16 cellular contexts compared by ENCODE assay signal in genomic region chr12:121620328-121620891, GRCh38. TPM values are rescaled to one million over a fixed set of nuclear protein-coding genes. Genes with fewer than 3 reads are reported as not detected.
A peak's percentile ranks its signal among the peaks of the same experiment; 100 is the strongest.
DNase-seq lines count a peak whose midpoint lies in the region; ATAC-seq and TF ChIP-seq lines count a peak whose summit lies in the region.
"Had no signal": no experiment of that assay in that cellular context is flagged by ENCODE, and none has a peak within 500 bp of the region (broad histone marks: within the 10 kb centered on the region; RNA-seq: fewer than 3 reads in every experiment).

No MANE protein-coding gene starts in this region.

- no peaks in the 10 kb centered on the region for H3K9me2 ChIP-seq in GM23338 (ENCODE audit: insufficient read depth)

- H3K79me1 ChIP-seq in neuronal stem cell (ENCODE audit: low read depth, low read length) = no peaks in the 10 kb centered on the region

- no peak overlapping the region for H2AK5ac ChIP-seq in neuronal stem cell (ENCODE audit: low read depth, low read length)

- H3K4me2 ChIP-seq in GM23338 = no peak overlapping the region
- H3K4me2 ChIP-seq in neuronal stem cell (ENCODE audit: insufficient read depth, low read length, poor library complexity, severe bottlenecking) = no peak overlapping the region

- no peak overlapping the region for H2BK15ac ChIP-seq in neuronal stem cell (ENCODE audit: low read length)

- no peak overlapping the region for H4K8ac ChIP-seq in neuronal stem cell (ENCODE audit: low read depth, low read length)

- peaks cover 9% of the 10 kb centered on the region for H3F3A ChIP-seq in GM23338 (replicated peaks; ENCODE audit: low read depth)

- H3K4me3 ChIP-seq in GM23338 = no peak overlapping the region
- no peak overlapping the region for H3K4me3 ChIP-seq in NT2/D1 (ENCODE audit: insufficient read length, low read depth)
- H3K4me3 ChIP-seq in neuronal stem cell (ENCODE audit: low read length in 2 of 2) = no peak overlapping the region
- H3K4me3 ChIP-seq: lower lobe of right lung, transverse colon had no signal

- H3K27me3 ChIP-seq in GM23338 (ENCODE audit: insufficient read depth) = no peaks in the 10 kb centered on the region
- H3K27me3 ChIP-seq in NT2/D1 (ENCODE audit: insufficient read depth, insufficient read length) = no peaks in the 10 kb centered on the region
- no peaks in the 10 kb centered on the region for H3K27me3 ChIP-seq in neuronal stem cell (ENCODE audit: control insufficient read depth in 3 of 3, insufficient read depth in 3 of 3, low read depth in 1 of 3, low read length in 3 of 3)
- H3K27me3 ChIP-seq: transverse colon had no signal

- H2AFZ ChIP-seq in GM23338 = no peak overlapping the region
- H2AFZ ChIP-seq in neuronal stem cell (ENCODE audit: low read length) = peak overlapping the region; percentile 83
- H2AFZ ChIP-seq: parathyroid adenoma had no signal

- no peak overlapping the region for H3K9ac ChIP-seq in NT2/D1 (ENCODE audit: insufficient read length, low read depth)
- H3K9ac ChIP-seq in neuronal stem cell (ENCODE audit: low read depth, low read length, poor library complexity) = no peak overlapping the region
- H3K9ac ChIP-seq: parathyroid adenoma had no signal

- peak overlapping the region; percentile 35 for H3K18ac ChIP-seq in neuronal stem cell (ENCODE audit: low read length)

- H3K36me3 Mint-ChIP-seq in GM23338 (ENCODE audit: low read depth) = no peaks in the 10 kb centered on the region
- H3K36me3 Mint-ChIP-seq in endothelial cell (ENCODE audit: low read depth, unreplicated experiment) = no peaks in the 10 kb centered on the region

- no CpG with 5 or more reads among the region's 8 CpGs for WGBS in neuronal stem cell (ENCODE audit: extremely low coverage in 2 of 2, insufficient read length in 2 of 2, insufficient replicate concordance in 1 of 2), 2 donors

- H3K27ac Mint-ChIP-seq in GM23338 (peak overlapping the region; percentile 56; the same call in 1 of the 2 replicates), endothelial cell (ENCODE audit: unreplicated experiment) (peak overlapping the region; percentile 62)

- H3K4me1 ChIP-seq in GM23338 (ENCODE audit: insufficient read depth) = peaks cover 18% of the 10 kb centered on the region
- H3K4me1 ChIP-seq in NT2/D1 (ENCODE audit: insufficient read depth, insufficient read length) = peaks cover 10% of the 10 kb centered on the region
- H3K4me1 ChIP-seq in neuronal stem cell (ENCODE audit: control insufficient read depth in 2 of 2, insufficient read depth in 1 of 2, low read depth in 1 of 2, low read length in 2 of 2) = peaks cover 10 to 11% of the 10 kb centered on the region in 2 donors

- H3K9me3 Mint-ChIP-seq in GM23338 (no peaks in the 10 kb centered on the region; the same call in 2 of the 3 replicates), endothelial cell (ENCODE audit: unreplicated experiment) (no peaks in the 10 kb centered on the region)

- H3K14ac ChIP-seq in neuronal stem cell (ENCODE audit: low read length) = no peak overlapping the region

- H3K36me3 ChIP-seq in GM23338 (ENCODE audit: insufficient read depth) (no peaks in the 10 kb centered on the region), NT2/D1 (ENCODE audit: insufficient read depth, insufficient read length, low read length) (no peaks in the 10 kb centered on the region), neuronal stem cell (replicated peaks in 1 of 2; ENCODE audit: control insufficient read depth in 2 of 2, insufficient read depth in 2 of 2, low read length in 2 of 2) (no peaks in the 10 kb centered on the region)
- H3K36me3 ChIP-seq: lower lobe of right lung, transverse colon had no signal

- H3K27ac ChIP-seq in GM23338 (ENCODE audit: low read depth) (0 out of 2 replicates have a peak overlapping the region, but pooled peaks have one; percentile 18), neuronal stem cell (replicated peaks; ENCODE audit: low read length) (peak overlapping the region; percentile 79)
- H3K27ac ChIP-seq: lower lobe of right lung, parathyroid adenoma, transverse colon had no signal

- H4K20me1 ChIP-seq in GM23338 (replicated peaks; ENCODE audit: insufficient read depth) = no peaks in the 10 kb centered on the region

- DNase-seq in GM23338 (ENCODE audit: low spot score) (peak; percentile 67), NT2/D1 (ENCODE audit: low read depth, low spot score) (peak; percentile 81), endothelial cell (ENCODE audit: low spot score) (no peak), neuronal stem cell (ENCODE audit: low spot score) (no peak), dermis blood vessel endothelial cell (no peak)
- DNase-seq: DMS79 treated with DMSO at 0.1 percent for 48 hours; lower lobe of right lung; NCI-H1694; stimulated activated CD4-positive, alpha-beta T cell treated with anti-CD3 and anti-CD28 coated beads, Interleukin-1b, Interleukin-23, amount 100 ng/mL, for 48 hours; stimulated activated naive CD4-positive, alpha-beta T cell treated with Interleukin-2 at 50 U/mL for 16 hours; T-helper 9 cell; transverse colon had no signal

- H3K4me1 Mint-ChIP-seq in GM23338 (peaks cover 25% of the 10 kb centered on the region), endothelial cell (ENCODE audit: unreplicated experiment) (peaks cover 15% of the 10 kb centered on the region)

- ATAC-seq in GM23338 (peak; percentile 45), HG02973 (IDR thresholded peaks at IDR 0.05; ENCODE audit: unreplicated experiment) (no peak), GM18861 (IDR thresholded peaks at IDR 0.05; ENCODE audit: unreplicated experiment) (no peak), HG03108 (IDR thresholded peaks at IDR 0.05; ENCODE audit: unreplicated experiment) (no peak)

- TF ChIP-seq CTCF in GM23338 (conservative IDR thresholded peaks at IDR 0.05; ENCODE audit: low read depth in 2 of 2) (no peak), endothelial cell (IDR thresholded peaks at IDR 0.05; ENCODE audit: unreplicated experiment) (no peak)

- H2BK12ac ChIP-seq in neuronal stem cell (ENCODE audit: low read length) = no peak overlapping the region

- no peak overlapping the region for H3K23ac ChIP-seq in neuronal stem cell (ENCODE audit: low read depth, low read length, poor library complexity)

- H4K91ac ChIP-seq in neuronal stem cell (ENCODE audit: low read depth, low read length, poor library complexity) = no peak overlapping the region

- H3K27me3 Mint-ChIP-seq in GM23338 (ENCODE audit: insufficient read depth, low read depth, poor library complexity) = peaks cover 13% of the 10 kb centered on the region
- peaks cover 6% of the 10 kb centered on the region for H3K27me3 Mint-ChIP-seq in endothelial cell (ENCODE audit: unreplicated experiment)

- H3K79me2 ChIP-seq in GM23338 (replicated peaks; ENCODE audit: insufficient read depth) = no peaks in the 10 kb centered on the region
- H3K79me2 ChIP-seq: parathyroid adenoma had no signal

- H2BK120ac ChIP-seq in neuronal stem cell (ENCODE audit: low read depth, low read length) = no peak overlapping the region

- no peak overlapping the region for H2BK5ac ChIP-seq in neuronal stem cell (ENCODE audit: low read length)

- H3K9me3 ChIP-seq in NT2/D1 (ENCODE audit: insufficient read depth, low read length) = no peaks in the 10 kb centered on the region
- H3K9me3 ChIP-seq in neuronal stem cell (replicated peaks in 1 of 2; ENCODE audit: control insufficient read depth in 2 of 2, insufficient read depth in 1 of 2, low read depth in 1 of 2, low read length in 2 of 2) = no peaks in the 10 kb centered on the region
- H3K9me3 ChIP-seq: lower lobe of right lung, transverse colon had no signal

- H3K4me3 Mint-ChIP-seq in GM23338 (no peak overlapping the region), endothelial cell (ENCODE audit: unreplicated experiment) (no peak overlapping the region)

- H3K4ac ChIP-seq in neuronal stem cell (ENCODE audit: low read length) = no peak overlapping the region

TF ChIP-seq in GM23338, 12 proteins besides CTCF, POLR2A, EP300 and RAD21 (continues in another document):
- TF ChIP-seq POLR2AphosphoS5 (IDR thresholded peaks at IDR 0.05; ENCODE audit: low read depth) = no peak

RNA-seq across cellular contexts. Expression of gene ORAI1, which starts 5.9 kb away (rescaled TPM):
- total RNA-seq in GM23338 (2014; rRNA removed; shearing (Covaris generic)) = 31.0 and 32.0 TPM in 2 replicates
- polyA plus RNA-seq in GM23338 (2016; fragmentation: Nextera tagmentation; extraction: Ambion mirVana) = 22.2 and 23.7 TPM in 2 replicates
- total RNA-seq in endothelial cell (ENCODE audit: unreplicated experiment) (35.3 TPM), dermis blood vessel endothelial cell (20.3 and 35.2 TPM in 2 replicates)
- polyA plus RNA-seq in neuronal stem cell (2013, experiment 1 of 2) = 15.7 TPM
- 15.4 TPM for polyA plus RNA-seq in neuronal stem cell (2013, experiment 2 of 2)

RNA-seq across cellular contexts. Expression of gene KDM2B, which starts 39.6 kb away (rescaled TPM):
- total RNA-seq in GM23338 (2014; rRNA removed; shearing (Covaris generic)) = 137 and 161 TPM in 2 replicates
- polyA plus RNA-seq in GM23338 (2016; fragmentation: Nextera tagmentation; extraction: Ambion mirVana) = 59.4 and 64.4 TPM in 2 replicates
- total RNA-seq in endothelial cell (ENCODE audit: unreplicated experiment) (36.7 TPM), dermis blood vessel endothelial cell (29.4 and 32.0 TPM in 2 replicates)
- polyA plus RNA-seq in neuronal stem cell (2013, experiment 1 of 2) = 63.7 TPM
- 67.7 TPM for polyA plus RNA-seq in neuronal stem cell (2013, experiment 2 of 2)

RNA-seq across cellular contexts. Expression of gene MORN3, which starts 49.0 kb away (rescaled TPM):
- total RNA-seq in GM23338 (2014; rRNA removed; shearing (Covaris generic)) = 0.14 and 0.47 TPM in 2 replicates
- polyA plus RNA-seq in GM23338 (2016; fragmentation: Nextera tagmentation; extraction: Ambion mirVana) = 0.36 and 1.5 TPM in 2 replicates
- total RNA-seq in endothelial cell (ENCODE audit: unreplicated experiment) (1.2 TPM), dermis blood vessel endothelial cell (0.28 TPM in 1 of 2 replicates, not detected in the other)
- 1.1 TPM for polyA plus RNA-seq in neuronal stem cell (2013, experiment 1 of 2)
- 0.91 TPM for polyA plus RNA-seq in neuronal stem cell (2013, experiment 2 of 2)

Comparison
In these comparisons a context has a peak if more than half of its experiments do, and no peak if none do; other contexts are left out.
1. DNase-seq: peak in GM23338 (single experiment) and NT2/D1 (single experiment); none in endothelial cell (single experiment), neuronal stem cell (single experiment) and dermis blood vessel endothelial cell (single experiment).